ENCODE assay signal across 1 cellular context in genomic region chr9:3299872-3300271, GRCh38.
TF ChIP-seq lines count a peak whose summit lies in the region.

No MANE protein-coding gene starts in this region.

TF ChIP-seq in GM12878, 131 proteins besides CTCF, POLR2A, EP300 and RAD21 (continued from another document and continues in another):
- no peak for TF ChIP-seq ZBTB4 (CRISPR knock-in tag; IDR thresholded peaks at IDR 0.05)
- TF ChIP-seq BCLAF1 (IDR thresholded peaks at IDR 0.05): no peak
- peak; percentile 21; the same call in 1 of the 2 replicates for TF ChIP-seq ZNF217 (IDR thresholded peaks at IDR 0.05)
- no peak; the same call in 1 of the 2 replicates for TF ChIP-seq ZNF24 (IDR thresholded peaks at IDR 0.05)
- no peak for TF ChIP-seq MAX (IDR thresholded peaks at IDR 0.05; ENCODE audit: low read depth, low read length)
- TF ChIP-seq PKNOX1 (IDR thresholded peaks at IDR 0.05): no peak; the same call in 1 of the 2 replicates
- no peak for TF ChIP-seq TCF12 (IDR thresholded peaks at IDR 0.05; ENCODE audit: low read depth, low read length)
- no peak for TF ChIP-seq MXI1 (IDR thresholded peaks at IDR 0.05; ENCODE audit: low read depth, low read length)
- no peak for TF ChIP-seq POLR2AphosphoS2 (IDR thresholded peaks at IDR 0.05; ENCODE audit: low read depth, low read length)
- no peak for TF ChIP-seq IRF5 (IDR thresholded peaks at IDR 0.05; ENCODE audit: borderline replicate concordance)
- TF ChIP-seq ASH2L (IDR thresholded peaks at IDR 0.05; ENCODE audit: borderline replicate concordance, low read depth): no peak
- no peak for TF ChIP-seq FOS (IDR thresholded peaks at IDR 0.05; ENCODE audit: borderline replicate concordance, extremely low read depth, insufficient read length)
- TF ChIP-seq CREM (IDR thresholded peaks at IDR 0.05; ENCODE audit: low read depth): peak; percentile 30; the same call in 1 of the 2 replicates
- no peak for TF ChIP-seq E2F8 (IDR thresholded peaks at IDR 0.05; ENCODE audit: low read depth, partially characterized antibody)
- no peak for TF ChIP-seq ZBED1 (IDR thresholded peaks at IDR 0.05; ENCODE audit: borderline replicate concordance)
- no peak for TF ChIP-seq ZNF687 (IDR thresholded peaks at IDR 0.05)
- no peak for TF ChIP-seq E4F1 (IDR thresholded peaks at IDR 0.05; ENCODE audit: borderline replicate concordance, partially characterized antibody)
- TF ChIP-seq SIN3A (IDR thresholded peaks at IDR 0.05; ENCODE audit: low read depth, low read length): no peak
- TF ChIP-seq ATF7 (IDR thresholded peaks at IDR 0.05; ENCODE audit: low read depth): 0 out of 2 replicates have a peak, but pooled peaks have one; percentile 37
- 0 out of 2 replicates have a peak, but pooled peaks have one; percentile 20 for TF ChIP-seq IRF4 (IDR thresholded peaks at IDR 0.05; ENCODE audit: low read depth, low read length)
- TF ChIP-seq CHD2 (IDR thresholded peaks at IDR 0.05; ENCODE audit: borderline replicate concordance, low read depth, low read length): no peak
- TF ChIP-seq SMC3 (IDR thresholded peaks at IDR 0.05; ENCODE audit: borderline replicate concordance, low read length): no peak
- no peak for TF ChIP-seq SUPT20H (IDR thresholded peaks at IDR 0.05; ENCODE audit: borderline replicate concordance, control insufficient read depth, low read depth, low read length)
- no peak for TF ChIP-seq MTA3 (IDR thresholded peaks at IDR 0.05; ENCODE audit: borderline replicate concordance, low read length)
- no peak for TF ChIP-seq ZSCAN29 (IDR thresholded peaks at IDR 0.05)
- TF ChIP-seq MEF2B (IDR thresholded peaks at IDR 0.05; ENCODE audit: partially characterized antibody, poor library complexity, severe bottlenecking): no peak
- no peak for TF ChIP-seq RAD51 (IDR thresholded peaks at IDR 0.05)
- TF ChIP-seq SREBF2 (IDR thresholded peaks at IDR 0.05; ENCODE audit: low read length): no peak
- peak; percentile 63 to 68 for TF ChIP-seq IKZF2 (IDR thresholded peaks at IDR 0.05)
- TF ChIP-seq TBL1XR1 (IDR thresholded peaks at IDR 0.05; ENCODE audit: low read depth, low read length): peak; percentile 51; the same call in 1 of the 2 replicates
- peak; percentile 28 for TF ChIP-seq CUX1 (IDR thresholded peaks at IDR 0.05; ENCODE audit: insufficient replicate concordance, low read depth, low read length)
